In genomic region chr7:110877086-110877485, GRCh38 we compare ENCODE assay signal across 19 cellular contexts.
DNase-seq lines count a peak whose midpoint lies in the region; TF ChIP-seq lines count a peak whose summit lies in the region.
"Had no signal": no experiment of that assay in that cellular context is flagged by ENCODE, and none has a peak within 500 bp of the region (broad histone marks: within the 10 kb centered on the region; RNA-seq: fewer than 3 reads in every experiment).

No MANE protein-coding gene starts in this region.

- H3K27me3 Mint-ChIP-seq in nephron (ENCODE audit: low read depth) (no peaks in the 10 kb centered on the region), endodermal cell (ENCODE audit: insufficient read depth) (no peaks in the 10 kb centered on the region)
- H3K27me3 Mint-ChIP-seq: CD8-positive, alpha-beta memory T cell had no signal

- no peaks in the 10 kb centered on the region for H3K9me3 ChIP-seq in endodermal cell (ENCODE audit: control insufficient read depth, low read length)
- H3K9me3 ChIP-seq: BLaER1, Peyer's patch had no signal

- H3K36me3 ChIP-seq in endodermal cell (ENCODE audit: control insufficient read depth, insufficient read depth, low read length) (no peaks in the 10 kb centered on the region), H7 (replicated peaks; ENCODE audit: control insufficient read depth, insufficient read depth, low read length) (no peaks in the 10 kb centered on the region)
- H3K36me3 ChIP-seq: BLaER1, Peyer's patch had no signal

- H3K4me3 Mint-ChIP-seq in nephron: no peak overlapping the region
- H3K4me3 Mint-ChIP-seq in endodermal cell: no peak overlapping the region
- H3K4me3 Mint-ChIP-seq: CD8-positive, alpha-beta memory T cell had no signal

- H3K4me3 ChIP-seq in fibroblast of mammary gland (ENCODE audit: control insufficient read depth, low read depth, low read length) (no peak overlapping the region), endodermal cell (ENCODE audit: low read length) (no peak overlapping the region), H7 (ENCODE audit: insufficient read depth, low read depth, low read length) (no peak overlapping the region)
- H3K4me3 ChIP-seq: BLaER1, Peyer's patch had no signal

- no peak overlapping the region for H3K9ac ChIP-seq in endodermal cell (ENCODE audit: extremely low read depth, low read length, poor library complexity, severe bottlenecking)
- H3K9ac ChIP-seq: BLaER1 had no signal

- H3K4me1 Mint-ChIP-seq in nephron (peaks cover 14% of the 10 kb centered on the region), endodermal cell (no peaks in the 10 kb centered on the region)

- no peaks in the 10 kb centered on the region for H3K4me1 ChIP-seq in endodermal cell (ENCODE audit: control insufficient read depth, insufficient read depth, low read length)
- H3K4me1 ChIP-seq: BLaER1, Peyer's patch had no signal

- in situ Hi-C loops in KBM-7 (cut with MboI; ENCODE audit: low pct_unique_long_range_greater_than_20kb, low sequenced_read_pairs): no loop called here

- peak overlapping the region; percentile 35 to 91 (median 71) for H3K27ac Mint-ChIP-seq in nephron
- no peak overlapping the region for H3K27ac Mint-ChIP-seq in endodermal cell
- H3K27ac Mint-ChIP-seq: CD8-positive, alpha-beta memory T cell had no signal

- H3K9me3 Mint-ChIP-seq in nephron (no peaks in the 10 kb centered on the region), endodermal cell (no peaks in the 10 kb centered on the region)
- H3K9me3 Mint-ChIP-seq: CD8-positive, alpha-beta memory T cell had no signal

- H3K36me3 Mint-ChIP-seq in nephron (ENCODE audit: low read depth): no peaks in the 10 kb centered on the region
- H3K36me3 Mint-ChIP-seq in endodermal cell (ENCODE audit: low read depth): no peaks in the 10 kb centered on the region

- DNase-seq in DMS 273 (lab: John Stamatoyannopoulos, UW; ENCODE audit: unreplicated experiment) (peak; percentile 29), DMS 273 treated with DMSO at 0.1 percent for 48 hours (lab: John Stamatoyannopoulos, UW) (no peak), NCI-H226 (peak; percentile 16), fibroblast of mammary gland (ENCODE audit: low read depth) (peak; percentile 41), endodermal cell (no peak), KBM-7 (no peak), H7 (no peak)
- DNase-seq: CD8-positive, alpha-beta memory T cell; EL; Karpas-422; NCI-H1436 treated with DMSO at 0.1 percent for 48 hours; NCI-H2081; NCI-H345; NCI-H748 treated with DMSO at 0.1 percent for 48 hours; Peyer's patch; SHP77 treated with DMSO at 0.1 percent for 48 hours had no signal

- H3K27me3 ChIP-seq in endodermal cell (ENCODE audit: control insufficient read depth, insufficient read depth, low read length, poor library complexity, severe bottlenecking) (no peaks in the 10 kb centered on the region), H7 (ENCODE audit: control insufficient read depth, insufficient read depth, low read length) (no peaks in the 10 kb centered on the region)
- H3K27me3 ChIP-seq: BLaER1, Peyer's patch had no signal

- TF ChIP-seq CTCF in fibroblast of mammary gland (conservative IDR thresholded peaks at IDR 0.05; ENCODE audit: control insufficient read depth, insufficient read depth, low read depth, low read length) (no peak), nephron (IDR thresholded peaks at IDR 0.05; ENCODE audit: unreplicated experiment in 3 of 3) (no peak), endodermal cell (conservative IDR thresholded peaks at IDR 0.05) (no peak)

- H3K27ac ChIP-seq in endodermal cell (ENCODE audit: low read depth, low read length): no peak overlapping the region
- H3K27ac ChIP-seq: 22Rv1, BLaER1, Peyer's patch had no signal

Comparison
In these comparisons a context has a peak if more than half of its experiments do, and no peak if none do; other contexts are left out.
1. DNase-seq: peak in DMS 273 (single experiment), NCI-H226 (single experiment) and fibroblast of mammary gland (single experiment); none in DMS 273 treated with DMSO at 0.1 percent for 48 hours (single experiment), endodermal cell (single experiment), KBM-7 (single experiment) and H7 (single experiment).